18 cellular contexts compared by ENCODE assay signal in genomic region chrX:10902001-10902400, GRCh38.
DNase-seq lines count a peak whose midpoint lies in the region; ATAC-seq and TF ChIP-seq lines count a peak whose summit lies in the region.
"Had no signal": no experiment of that assay in that cellular context is flagged by ENCODE, and none has a peak within 500 bp of the region (broad histone marks: within the 10 kb centered on the region; RNA-seq: fewer than 3 reads in every experiment).

No MANE protein-coding gene starts in this region.

- TF ChIP-seq CTCF in RWPE1 (conservative IDR thresholded peaks at IDR 0.05; ENCODE audit: low read depth) (no peak), epithelial cell of esophagus (IDR thresholded peaks at IDR 0.05; ENCODE audit: insufficient read depth, low read depth, low read length, missing control alignments) (no peak), lung (IDR thresholded peaks at IDR 0.05; ENCODE audit: control extremely low read depth, extremely low read depth) (no peak), nephron progenitor cell (IDR thresholded peaks at IDR 0.05) (no peak), neural progenitor cell (IDR thresholded peaks at IDR 0.05) (no peak)

- H3K27ac Mint-ChIP-seq in nephron progenitor cell: no peak overlapping the region
- no peak overlapping the region for H3K27ac Mint-ChIP-seq in neural progenitor cell
- H3K27ac Mint-ChIP-seq: activated T-helper 1 cell treated with anti-CD3 and anti-CD28 coated beads, Interleukin-12 subunit alpha, Interleukin-12 subunit beta, Interleukin-2, Interleukin-4 antibody, amounts not matched to agents 30 ng/mL and 10 ng/mL and 1 ng/mL, durations not matched to agents 14 hours and 24 hours and 36 hours; T-cell; WTC11 had no signal

- no peak overlapping the region for H3K9ac ChIP-seq in neural progenitor cell

- no peaks in the 10 kb centered on the region for H3F3A ChIP-seq in neural progenitor cell (ENCODE audit: low read depth)

- H3K4me3 ChIP-seq in epithelial cell of esophagus (ENCODE audit: low read length) (no peak overlapping the region), lung (no peak overlapping the region), neural progenitor cell (no peak overlapping the region)
- H3K4me3 ChIP-seq: heart right ventricle had no signal

- H3K9me3 ChIP-seq in lung (ENCODE audit: control insufficient read depth in 2 of 2, insufficient read depth in 1 of 2, low read length in 1 of 2) (peaks cover 0 to 2% of the 10 kb centered on the region in 2 donors), neural progenitor cell (ENCODE audit: low read depth) (no peaks in the 10 kb centered on the region)
- H3K9me3 ChIP-seq: Peyer's patch had no signal

- DNase-seq in Daoy (ENCODE audit: low read depth): peak; percentile 35
- peak; percentile 5 for DNase-seq in RWPE1 (ENCODE audit: low spot score)
- DNase-seq in epithelial cell of esophagus (ENCODE audit: low read depth): peak; percentile 66
- no peak for DNase-seq in lung (ENCODE audit: low spot score)
- no peak for DNase-seq in sciatic nerve (ENCODE audit: low spot score)
- DNase-seq in activated CD8-positive, alpha-beta memory T cell treated with anti-CD3 and anti-CD28 coated beads, Interleukin-2, amount 50 U/mL, for 48 hours: no peak
- DNase-seq in nephron progenitor cell: no peak
- no peak for DNase-seq in neural progenitor cell (ENCODE audit: low spot score)
- DNase-seq: DMS153; heart right ventricle; kidney; NCI-H2081; NCI-H69; Peyer's patch; stimulated activated CD4-positive, alpha-beta T cell treated with anti-CD3 and anti-CD28 coated beads, Interleukin-2, amount 100 ng/mL, for 48 hours; T-cell had no signal

- H3K79me2 ChIP-seq in neural progenitor cell (ENCODE audit: low read depth): no peaks in the 10 kb centered on the region

- H3K9me3 Mint-ChIP-seq in nephron progenitor cell (peaks cover 18% of the 10 kb centered on the region), neural progenitor cell (peaks cover 3% of the 10 kb centered on the region)
- H3K9me3 Mint-ChIP-seq: activated T-helper 1 cell treated with anti-CD3 and anti-CD28 coated beads, Interleukin-12 subunit alpha, Interleukin-12 subunit beta, Interleukin-2, Interleukin-4 antibody, amounts not matched to agents 30 ng/mL and 10 ng/mL and 1 ng/mL, durations not matched to agents 14 hours and 24 hours and 36 hours had no signal

- CTCF ChIA-PET in RWPE1 (lab: Yijun Ruan, JAX): no interaction called here

- no peaks in the 10 kb centered on the region for H3K4me1 Mint-ChIP-seq in nephron progenitor cell
- H3K4me1 Mint-ChIP-seq in neural progenitor cell: no peaks in the 10 kb centered on the region
- H3K4me1 Mint-ChIP-seq: T-cell, WTC11 had no signal

- H3K4me3 Mint-ChIP-seq in nephron progenitor cell (no peak overlapping the region), neural progenitor cell (no peak overlapping the region)
- H3K4me3 Mint-ChIP-seq: activated T-helper 1 cell treated with anti-CD3 and anti-CD28 coated beads, Interleukin-12 subunit alpha, Interleukin-12 subunit beta, Interleukin-2, Interleukin-4 antibody, amounts not matched to agents 30 ng/mL and 10 ng/mL and 1 ng/mL, durations not matched to agents 14 hours and 24 hours and 36 hours; T-cell; WTC11 had no signal

- no peaks in the 10 kb centered on the region for H3K27me3 ChIP-seq in lung (ENCODE audit: control insufficient read depth, insufficient read depth)
- no peaks in the 10 kb centered on the region for H3K27me3 ChIP-seq in neural progenitor cell
- H3K27me3 ChIP-seq: heart right ventricle, Peyer's patch had no signal

- H3K36me3 Mint-ChIP-seq in nephron progenitor cell (ENCODE audit: low read depth) (peaks cover 2% of the 10 kb centered on the region), neural progenitor cell (no peaks in the 10 kb centered on the region)
- H3K36me3 Mint-ChIP-seq: T-cell, WTC11 had no signal

- H4K20me1 ChIP-seq in neural progenitor cell (ENCODE audit: low read depth): no peaks in the 10 kb centered on the region

- 67 to 96% methylated on average over 2 of the region's 2 CpGs for WGBS in lung, 2 donors

- peak; percentile 31 for ATAC-seq in lung (ENCODE audit: insufficient read depth, low FRiP score)
- no peak for ATAC-seq in sciatic nerve
- ATAC-seq: heart right ventricle, T-cell, WTC11 had no signal

- H2AFZ ChIP-seq in neural progenitor cell (replicated peaks): no peak overlapping the region

- no peak overlapping the region for H3K4me2 ChIP-seq in neural progenitor cell

- no peak overlapping the region for H3K27ac ChIP-seq in RWPE1
- no peak overlapping the region for H3K27ac ChIP-seq in lung (ENCODE audit: low read depth in 1 of 2, low read length in 1 of 2)
- H3K27ac ChIP-seq in neural progenitor cell: no peak overlapping the region
- H3K27ac ChIP-seq: heart right ventricle, Peyer's patch had no signal

- no peaks in the 10 kb centered on the region for H3K36me3 ChIP-seq in lung (ENCODE audit: control insufficient read depth in 2 of 2, insufficient read depth in 2 of 2, low read length in 2 of 2)
- no peaks in the 10 kb centered on the region for H3K36me3 ChIP-seq in neural progenitor cell
- H3K36me3 ChIP-seq: heart right ventricle, Peyer's patch had no signal

- POLR2A ChIA-PET in RWPE1 (lab: Yijun Ruan, JAX; ENCODE audit: low non-redundant PET): no interaction called here

- no peaks in the 10 kb centered on the region for H3K4me1 ChIP-seq in lung (ENCODE audit: control insufficient read depth in 2 of 2, insufficient read depth in 2 of 2, low read length in 2 of 2)
- no peaks in the 10 kb centered on the region for H3K4me1 ChIP-seq in neural progenitor cell
- H3K4me1 ChIP-seq: heart right ventricle, Peyer's patch had no signal

- H3K27me3 Mint-ChIP-seq in nephron progenitor cell (ENCODE audit: low read depth, poor library complexity) (no peaks in the 10 kb centered on the region), neural progenitor cell (ENCODE audit: insufficient read depth, low read depth) (no peaks in the 10 kb centered on the region)

- intact Hi-C loops in sciatic nerve (cut with DNase I): no loop called here

Comparison
In these comparisons a context has a peak if more than half of its experiments do, and no peak if none do; other contexts are left out.
1. DNase-seq: peak in Daoy (single experiment), RWPE1 (single experiment) and epithelial cell of esophagus (single experiment); none in lung (single experiment), sciatic nerve (single experiment), activated CD8-positive, alpha-beta memory T cell treated with anti-CD3 and anti-CD28 coated beads, Interleukin-2, amount 50 U/mL, for 48 hours (single experiment), nephron progenitor cell (single experiment) and neural progenitor cell (single experiment).